18 cellular contexts compared by ENCODE assay signal in the genomic region with DNA sequence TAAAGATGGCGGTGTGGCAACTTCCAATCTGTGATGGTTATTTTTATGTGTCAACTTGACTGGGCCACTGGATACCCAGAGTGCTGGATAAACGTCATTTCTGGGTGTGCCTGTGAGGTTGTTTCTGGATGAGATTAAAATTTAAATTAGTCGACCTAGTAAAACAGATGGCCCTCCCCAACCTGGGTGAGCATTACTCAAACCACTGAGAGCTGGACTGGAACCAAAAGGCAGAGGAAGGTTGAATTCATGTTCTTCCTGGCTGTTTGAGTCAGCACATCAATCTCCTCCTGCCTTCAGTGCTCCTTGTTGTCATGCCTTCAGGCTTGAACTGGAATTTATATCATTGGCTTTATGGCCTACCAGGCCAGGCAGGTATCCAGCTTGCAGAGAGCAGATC.
DNase-seq lines count a peak whose midpoint lies in the region; ATAC-seq and TF ChIP-seq lines count a peak whose summit lies in the region.
"Had no signal": no experiment of that assay in that cellular context is flagged by ENCODE, and none has a peak within 500 bp of the region (broad histone marks: within the 10 kb centered on the region; RNA-seq: fewer than 3 reads in every experiment).

No MANE protein-coding gene starts in this region.

- no peaks in the 10 kb centered on the region for H3K36me3 ChIP-seq in KMS-11 (ENCODE audit: insufficient read depth)
- H3K36me3 ChIP-seq: Peyer's patch had no signal

- no peaks in the 10 kb centered on the region for H3K27me3 ChIP-seq in KMS-11 (ENCODE audit: insufficient read depth, low read depth)

- H3K4me1 ChIP-seq in KMS-11 (ENCODE audit: low read depth, poor library complexity, severe bottlenecking): peaks cover 17% of the 10 kb centered on the region
- H3K4me1 ChIP-seq: Peyer's patch, psoas muscle had no signal

- H3K4me2 ChIP-seq in KMS-11: peak overlapping the region; percentile 13; the same call in 1 of the 2 replicates

- in situ Hi-C loops in astrocyte of the spinal cord (cut with HindIII; ENCODE audit: low sequenced_read_pairs): no loop called here

- peak; percentile 48 for DNase-seq in Daoy (ENCODE audit: low read depth)
- DNase-seq in astrocyte of the spinal cord (ENCODE audit: low read depth, low spot score): peak; percentile 86
- peak; percentile 40 for DNase-seq in glomerular visceral epithelial cell (ENCODE audit: extremely low spot score)
- no peak for DNase-seq in natural killer cell
- no peak for DNase-seq in activated naive CD4-positive, alpha-beta T cell treated with anti-CD3 and anti-CD28 coated beads, Interleukin-2, amount 50 U/mL, for 72 hours (ENCODE audit: low spot score in 2 of 2)
- no peak for DNase-seq in HPDE6-E6E7 (ENCODE audit: extremely low spot score)
- DNase-seq in activated T-cell treated with anti-CD3 and anti-CD28 coated beads, Interleukin-2, amount 50 U/mL, for 48 hours: no peak
- DNase-seq: activated B cell treated with CpG ODN at 0.5 μM for 24 hours, anterior cingulate cortex, NCI-H2029 treated with DMSO at 0.1 percent for 48 hours, NCI-H774, Peyer's patch, psoas muscle, T-helper 1 cell had no signal

- H2AFZ ChIP-seq in KMS-11 (ENCODE audit: low read depth): no peak overlapping the region

- H3K79me2 ChIP-seq in KMS-11 (ENCODE audit: insufficient read depth, low read depth): no peaks in the 10 kb centered on the region

- no peak for TF ChIP-seq CTCF in KMS-11 (conservative IDR thresholded peaks at IDR 0.05; ENCODE audit: low read depth, low read length)
- no peak for TF ChIP-seq CTCF in astrocyte of the spinal cord (IDR thresholded peaks at IDR 0.05; ENCODE audit: low read depth, low read length)
- no peak for TF ChIP-seq CTCF in natural killer cell (IDR thresholded peaks at IDR 0.05)

- no peak for ATAC-seq in natural killer cell
- ATAC-seq in activated naive CD4-positive, alpha-beta T cell treated with anti-CD3 and anti-CD28 coated beads, Interleukin-2, amount 50 U/mL, for 72 hours: no peak
- ATAC-seq: natural killer cell treated with Interleukin-12 subunit alpha and Interleukin-12 subunit beta and Interleukin-15 and Interleukin-18, amount 100 ng/mL, for 72 hours; psoas muscle had no signal

- H3K4me3 Mint-ChIP-seq in natural killer cell: no peak overlapping the region
- H3K4me3 Mint-ChIP-seq: activated B cell treated with CpG ODN at 0.5 μM for 24 hours; natural killer cell treated with Interleukin-12 subunit alpha and Interleukin-12 subunit beta and Interleukin-15 and Interleukin-18, amount 100 ng/mL, for 72 hours had no signal

- H3K27me3 Mint-ChIP-seq in natural killer cell (ENCODE audit: low read depth in 2 of 2): no peaks in the 10 kb centered on the region
- H3K27me3 Mint-ChIP-seq: activated B cell treated with CpG ODN at 0.5 μM for 24 hours; natural killer cell treated with Interleukin-12 subunit alpha and Interleukin-12 subunit beta and Interleukin-15 and Interleukin-18, amount 100 ng/mL, for 72 hours had no signal

- no peak overlapping the region for H3K9ac ChIP-seq in KMS-11

- H3K27ac ChIP-seq in KMS-11: peak overlapping the region; percentile 40; the same call in 1 of the 2 replicates
- H3K27ac ChIP-seq: Peyer's patch, psoas muscle had no signal

- H3K36me3 Mint-ChIP-seq in natural killer cell: no peaks in the 10 kb centered on the region
- peaks cover 0 to 4% of the 10 kb centered on the region in 2 donors for H3K36me3 Mint-ChIP-seq in activated naive CD4-positive, alpha-beta T cell treated with anti-CD3 and anti-CD28 coated beads, Interleukin-2, amount 50 U/mL, for 72 hours
- H3K36me3 Mint-ChIP-seq: natural killer cell treated with Interleukin-12 subunit alpha and Interleukin-12 subunit beta and Interleukin-15 and Interleukin-18, amount 100 ng/mL, for 72 hours had no signal

- H4K20me1 ChIP-seq in KMS-11 (ENCODE audit: insufficient read depth): no peaks in the 10 kb centered on the region

- peaks cover 10 to 14% of the 10 kb centered on the region in 2 donors for H3K9me3 Mint-ChIP-seq in natural killer cell
- H3K9me3 Mint-ChIP-seq in activated naive CD4-positive, alpha-beta T cell treated with anti-CD3 and anti-CD28 coated beads, Interleukin-2, amount 50 U/mL, for 72 hours: peaks cover 9 to 18% of the 10 kb centered on the region in 2 donors

- no peaks in the 10 kb centered on the region for H3K4me1 Mint-ChIP-seq in natural killer cell
- H3K4me1 Mint-ChIP-seq: activated B cell treated with CpG ODN at 0.5 μM for 24 hours had no signal

- H3K4me3 ChIP-seq in KMS-11 (IDR thresholded peaks at IDR 0.05; ENCODE audit: insufficient read depth, low read depth, low read length) (no peak overlapping the region), astrocyte of the spinal cord (ENCODE audit: low read depth, low read length) (no peak overlapping the region)
- H3K4me3 ChIP-seq: lung, Peyer's patch, psoas muscle had no signal

- intact Hi-C loops in natural killer cell (cut with micrococcal nuclease): no loop called here

- no peak overlapping the region for H3K27ac Mint-ChIP-seq in natural killer cell
- no peak overlapping the region for H3K27ac Mint-ChIP-seq in activated naive CD4-positive, alpha-beta T cell treated with anti-CD3 and anti-CD28 coated beads, Interleukin-2, amount 50 U/mL, for 72 hours
- H3K27ac Mint-ChIP-seq: activated B cell treated with CpG ODN at 0.5 μM for 24 hours; activated T-helper 2 cell treated with anti-CD3 and anti-CD28 coated beads, Interferon-gamma antibody, Interleukin-2, Interleukin-4, amounts not matched to agents 10 μg/mL and 5 μg/mL and 100 μg/mL, durations not matched to agents 14 hours and 24 hours and 36 hours; natural killer cell treated with Interleukin-12 subunit alpha and Interleukin-12 subunit beta and Interleukin-15 and Interleukin-18, amount 100 ng/mL, for 72 hours had no signal

Comparison
In these comparisons a context has a peak if more than half of its experiments do, and no peak if none do; other contexts are left out.
1. DNase-seq: peak in Daoy (single experiment), astrocyte of the spinal cord (single experiment) and glomerular visceral epithelial cell (single experiment); none in natural killer cell (single experiment), activated naive CD4-positive, alpha-beta T cell treated with anti-CD3 and anti-CD28 coated beads, Interleukin-2, amount 50 U/mL, for 72 hours (0 of 2), HPDE6-E6E7 (single experiment) and activated T-cell treated with anti-CD3 and anti-CD28 coated beads, Interleukin-2, amount 50 U/mL, for 48 hours (0 of 2).